Comparison of ENCODE assay signal across 28 cellular contexts in genomic region chr11:3638513-3638912, GRCh38. TPM values are rescaled to one million over a fixed set of nuclear protein-coding genes. Genes with fewer than 3 reads are reported as not detected.
DNase-seq lines count a peak whose midpoint lies in the region; ATAC-seq and TF ChIP-seq lines count a peak whose summit lies in the region.
"Had no signal": no experiment of that assay in that cellular context is flagged by ENCODE, and none has a peak within 500 bp of the region (broad histone marks: within the 10 kb centered on the region; RNA-seq: fewer than 3 reads in every experiment).

No MANE protein-coding gene starts in this region.

- peaks cover 8 to 39% (median 22%) of the 10 kb centered on the region in 10 experiments; a peak in 18 of 20 replicates for H3K4me1 ChIP-seq in BLaER1 treated with 17β-estradiol and CSF1 and Interleukin-3, amounts not matched to agents 10 nM and 100 nM
- H3K4me1 ChIP-seq in Karpas-422 (ENCODE audit: low read length) (no peaks in the 10 kb centered on the region), osteoblast (ENCODE audit: insufficient read depth, low read length) (peaks cover 8% of the 10 kb centered on the region)

- no peaks in the 10 kb centered on the region for H4K20me1 ChIP-seq in BLaER1 treated with 17β-estradiol and CSF1 and Interleukin-3, amounts not matched to agents 10 nM and 100 nM
- H4K20me1 ChIP-seq in Karpas-422 (ENCODE audit: insufficient read depth, low read depth, low read length): no peaks in the 10 kb centered on the region
- no peaks in the 10 kb centered on the region for H4K20me1 ChIP-seq in osteoblast (ENCODE audit: insufficient read depth, low read length)

- DNase-seq in Karpas-422 (peak; percentile 19), endothelial cell (ENCODE audit: low spot score) (no peak), osteoblast (ENCODE audit: insufficient read length, low spot score, missing footprints) (peak; percentile 30), NCI-H1048 (lab: John Stamatoyannopoulos, UW) (no peak), NCI-H748 (lab: John Stamatoyannopoulos, UW; ENCODE audit: unreplicated experiment) (no peak)
- DNase-seq: AML-193; C1 segment of cervical spinal cord; CD4-positive, alpha-beta memory T cell; CD4-positive, CD25-positive, alpha-beta regulatory T cell; COR-L47; DMS 273 treated with DMSO at 0.1 percent for 48 hours; DMS153; DMS53; DMS79; DND-41; EL; GDM1 had no signal

- no peak overlapping the region for H2AFZ ChIP-seq in Karpas-422 (ENCODE audit: low read length)
- H2AFZ ChIP-seq in osteoblast (ENCODE audit: low read length): no peak overlapping the region

- peak overlapping the region in 5 of 11 experiments; percentile 25 to 64 (median 59); a peak in 8 of 22 replicates for H3K27ac ChIP-seq in BLaER1 treated with 17β-estradiol and CSF1 and Interleukin-3, amounts not matched to agents 10 nM and 100 nM
- H3K27ac ChIP-seq in Karpas-422 (ENCODE audit: low read length) (no peak overlapping the region), osteoblast (ENCODE audit: low read depth, low read length) (no peak overlapping the region)
- H3K27ac ChIP-seq: 22Rv1, A549 had no signal

- H3K4me3 ChIP-seq in BLaER1 treated with 17β-estradiol and CSF1 and Interleukin-3, amounts not matched to agents 10 nM and 100 nM: no peak overlapping the region
- H3K4me3 ChIP-seq in Karpas-422 (ENCODE audit: low read length) (no peak overlapping the region), osteoblast (ENCODE audit: insufficient read depth, low read length) (no peak overlapping the region)
- H3K4me3 ChIP-seq: A549, GM12878 had no signal

- peaks cover 47% of the 10 kb centered on the region for H3K4me1 Mint-ChIP-seq in endothelial cell (ENCODE audit: unreplicated experiment)

- no peaks in the 10 kb centered on the region for H3K79me2 ChIP-seq in Karpas-422 (ENCODE audit: low read length)
- H3K79me2 ChIP-seq in osteoblast (ENCODE audit: insufficient read depth, low read length): no peaks in the 10 kb centered on the region

- H3K9me3 ChIP-seq in BLaER1 treated with 17β-estradiol and CSF1 and Interleukin-3, amounts not matched to agents 10 nM and 100 nM (replicated peaks in 1 of 11): peaks cover 0 to 21% (median 8%) of the 10 kb centered on the region in 11 experiments; a peak in 9 of 22 replicates
- H3K9me3 ChIP-seq in Karpas-422 (ENCODE audit: low read length) (no peaks in the 10 kb centered on the region), osteoblast (ENCODE audit: low read depth, low read length) (no peaks in the 10 kb centered on the region)
- H3K9me3 ChIP-seq: A549 had no signal

- H3K9me2 ChIP-seq in Karpas-422 (replicated peaks; ENCODE audit: insufficient read depth, low read length): no peaks in the 10 kb centered on the region

- ATAC-seq in HG02588 (IDR thresholded peaks at IDR 0.05; ENCODE audit: unreplicated experiment): no peak
- ATAC-seq: A549, GM12878 had no signal

- H3K27me3 Mint-ChIP-seq in endothelial cell (ENCODE audit: unreplicated experiment): peaks cover 18% of the 10 kb centered on the region

- H3K4me3 Mint-ChIP-seq in endothelial cell (ENCODE audit: unreplicated experiment): peak overlapping the region; percentile 54
- H3K4me3 Mint-ChIP-seq: B cell; CD14-positive monocyte; CD4-positive, alpha-beta memory T cell; CD4-positive, CD25-positive, alpha-beta regulatory T cell had no signal

- no peak overlapping the region for H3K9ac ChIP-seq in BLaER1 treated with 17β-estradiol and CSF1 and Interleukin-3, amounts not matched to agents 10 nM and 100 nM
- no peak overlapping the region for H3K9ac ChIP-seq in Karpas-422 (ENCODE audit: low read length)

- H3K36me3 Mint-ChIP-seq in endothelial cell (ENCODE audit: low read depth, unreplicated experiment): peaks cover 10% of the 10 kb centered on the region
- H3K36me3 Mint-ChIP-seq: CD4-positive, alpha-beta memory T cell; CD4-positive, CD25-positive, alpha-beta regulatory T cell; CD8-positive, alpha-beta memory T cell had no signal

- H3K27me3 ChIP-seq in BLaER1 treated with 17β-estradiol and CSF1 and Interleukin-3, amounts not matched to agents 10 nM and 100 nM: peaks cover 21 to 25% (median 24%) of the 10 kb centered on the region in 11 experiments
- H3K27me3 ChIP-seq in Karpas-422 (ENCODE audit: low read length) (no peaks in the 10 kb centered on the region), osteoblast (ENCODE audit: insufficient read depth, low read length) (peaks cover 32% of the 10 kb centered on the region)

- no peak overlapping the region for H3K27ac Mint-ChIP-seq in endothelial cell (ENCODE audit: unreplicated experiment)
- H3K27ac Mint-ChIP-seq: B cell; CD4-positive, alpha-beta memory T cell had no signal

- TF ChIP-seq CTCF in endothelial cell (IDR thresholded peaks at IDR 0.05; ENCODE audit: unreplicated experiment) (no peak), osteoblast (IDR thresholded peaks at IDR 0.05; ENCODE audit: extremely low read depth, low read depth, low read length) (no peak)

- no peaks in the 10 kb centered on the region for H3K9me3 Mint-ChIP-seq in endothelial cell (ENCODE audit: unreplicated experiment)
- H3K9me3 Mint-ChIP-seq: CD4-positive, CD25-positive, alpha-beta regulatory T cell; CD8-positive, alpha-beta memory T cell had no signal

- H3K36me3 ChIP-seq in BLaER1 treated with 17β-estradiol and CSF1 and Interleukin-3, amounts not matched to agents 10 nM and 100 nM: no peaks in the 10 kb centered on the region
- H3K36me3 ChIP-seq in Karpas-422 (ENCODE audit: insufficient read depth, low read length) (no peaks in the 10 kb centered on the region), osteoblast (ENCODE audit: insufficient read depth, low read length) (no peaks in the 10 kb centered on the region)

- H3K4me2 ChIP-seq in BLaER1 treated with 17β-estradiol and CSF1 and Interleukin-3, amounts not matched to agents 10 nM and 100 nM: peak overlapping the region in 6 of 11 experiments; percentile 43 to 65 (median 58); a peak in 9 of 22 replicates
- H3K4me2 ChIP-seq in Karpas-422 (ENCODE audit: low read depth, low read length, poor library complexity, severe bottlenecking) (no peak overlapping the region), osteoblast (ENCODE audit: insufficient read depth, low read length) (no peak overlapping the region)
- H3K4me2 ChIP-seq: A549 had no signal

RNA-seq across cellular contexts. Expression of gene ART5, which starts 3.3 kb away (rescaled TPM):
- total RNA-seq in Karpas-422 (2014; rRNA removed; shearing (Covaris generic); ENCODE audit: low replicate concordance): not detected in 2 replicates
- 9.7 TPM for total RNA-seq in endothelial cell (ENCODE audit: unreplicated experiment)
- 0.29 and 0.36 TPM in 2 replicates for total RNA-seq in osteoblast
- total RNA-seq: B cell; CD4-positive, alpha-beta memory T cell; CD4-positive, CD25-positive, alpha-beta regulatory T cell; CD8-positive, alpha-beta memory T cell; GM12878 had no signal

RNA-seq across cellular contexts. Expression of gene ART1, which starts 6.4 kb away (rescaled TPM):
- total RNA-seq in Karpas-422 (2014; rRNA removed; shearing (Covaris generic); ENCODE audit: low replicate concordance): not detected in 2 replicates
- total RNA-seq in endothelial cell (ENCODE audit: unreplicated experiment): not detected
- total RNA-seq in osteoblast: not detected in 2 replicates
- total RNA-seq: A172; B cell; CD4-positive, alpha-beta memory T cell; CD4-positive, CD25-positive, alpha-beta regulatory T cell; CD8-positive, alpha-beta memory T cell; Daoy; G401; GM12878 had no signal

RNA-seq across cellular contexts. Expression of gene CHRNA10, which starts 32.7 kb away (rescaled TPM):
- 1.7 and 6.0 TPM in 2 replicates for total RNA-seq in Karpas-422 (2014; rRNA removed; shearing (Covaris generic); ENCODE audit: low replicate concordance)
- total RNA-seq in endothelial cell (ENCODE audit: unreplicated experiment) (0.72 TPM), osteoblast (0.29 and 0.72 TPM in 2 replicates)

Comparison
In these comparisons a context has a peak if more than half of its experiments do, and no peak if none do; other contexts are left out.
1. H3K4me2 ChIP-seq: peak in BLaER1 treated with 17β-estradiol and CSF1 and Interleukin-3, amounts not matched to agents 10 nM and 100 nM (6 of 11); none in Karpas-422 (single experiment) and osteoblast (single experiment).
2. DNase-seq: peak in Karpas-422 (single experiment) and osteoblast (single experiment); none in endothelial cell (single experiment), NCI-H1048 (single experiment) and NCI-H748 (single experiment).